1 cellular context compared by ENCODE assay signal in genomic region chr17:31788571-31788946, GRCh38.
TF ChIP-seq lines count a peak whose summit lies in the region.

No MANE protein-coding gene starts in this region.

TF ChIP-seq in WTC11, 78 proteins besides CTCF, POLR2A, EP300 and RAD21 (continued from another document):
- no peak for TF ChIP-seq E2F1 (CRISPR knock-in tag; IDR thresholded peaks at IDR 0.05)
- no peak for TF ChIP-seq TEAD4 (CRISPR knock-in tag; IDR thresholded peaks at IDR 0.05)
